ENCODE assay signal across 26 cellular contexts in genomic region chr5:57575839-57576238, GRCh38.
"Had no signal": no experiment of that assay in that cellular context is flagged by ENCODE, and none has a peak within 500 bp of the region (broad histone marks: within the 10 kb centered on the region; RNA-seq: fewer than 3 reads in every experiment).

No MANE protein-coding gene starts in this region.

- H3K4me1 ChIP-seq: colonic mucosa, left lung, parathyroid adenoma, upper lobe of right lung had no signal

- DNase-seq: activated CD4-positive, alpha-beta memory T cell treated with anti-CD3 and anti-CD28 coated beads, Interleukin-2, amount 10 ng/mL, durations not matched to agents 7 days and 5 days; activated CD4-positive, alpha-beta T cell treated with anti-CD3 and anti-CD28 coated beads for 48 hours; activated CD4-positive, CD25-positive, alpha-beta regulatory T cell; activated effector memory CD4-positive, alpha-beta T cell treated with Interleukin-2 at 50 U/mL for 16 hours; activated naive CD4-positive, alpha-beta T cell treated with anti-CD3 and anti-CD28 coated beads for 36 hours; activated naive CD8-positive, alpha-beta T cell treated with anti-CD3 and anti-CD28 coated beads, Interleukin-2, amount 10 ng/mL, durations not matched to agents 7 days and 5 days; activated T-cell treated with anti-CD3 and anti-CD28 coated beads, Interleukin-2, amount 50 U/mL, for 72 hours; amniotic stem cell; colonic mucosa; dorsolateral prefrontal cortex; effector memory CD8-positive, alpha-beta T cell; foreskin melanocyte; kidney glomerular epithelial cell; left lung; naive thymus-derived CD4-positive, alpha-beta T cell; stimulated activated CD4-positive, alpha-beta T cell treated with anti-CD3 and anti-CD28 coated beads, Interleukin-4, amount 100 ng/mL, for 1 hour; stimulated activated naive CD4-positive, alpha-beta T cell; T1000; upper lobe of right lung had no signal

- H3K9me3 ChIP-seq: colonic mucosa, left lung, upper lobe of right lung had no signal

- H3K79me2 ChIP-seq: parathyroid adenoma had no signal

- H3K27ac ChIP-seq: colonic mucosa, dorsolateral prefrontal cortex, left lung, parathyroid adenoma, upper lobe of right lung had no signal

- H3K4me3 ChIP-seq: colonic mucosa, dorsolateral prefrontal cortex, left lung, lung, smooth muscle cell, upper lobe of right lung had no signal

- H3K9ac ChIP-seq: parathyroid adenoma had no signal

- FAIRE-seq: bronchial epithelial cell, endothelial cell of umbilical vein had no signal

- ATAC-seq: activated T-cell treated with anti-CD3 and anti-CD28 coated beads, Interleukin-2, amount 50 U/mL, for 72 hours; effector memory CD8-positive, alpha-beta T cell; esophagus mucosa; left lung; naive thymus-derived CD4-positive, alpha-beta T cell; sciatic nerve; upper lobe of right lung had no signal

- H3K4me2 ChIP-seq: smooth muscle cell had no signal

- H2AFZ ChIP-seq: parathyroid adenoma had no signal

- H3K27me3 ChIP-seq: colonic mucosa, dorsolateral prefrontal cortex, left lung, upper lobe of right lung had no signal

- H3K36me3 ChIP-seq: colonic mucosa, left lung, upper lobe of right lung had no signal
